In genomic region chr17:68291836-68292688, GRCh38 we compare ENCODE assay signal across 8 cellular contexts. TPM values are rescaled to one million over a fixed set of nuclear protein-coding genes. Genes with fewer than 3 reads are reported as not detected.
DNase-seq lines count a peak whose midpoint lies in the region; ATAC-seq and TF ChIP-seq lines count a peak whose summit lies in the region.

No MANE protein-coding gene starts in this region.

- H2AK5ac ChIP-seq in trophoblast cell (ENCODE audit: low read length): peak overlapping the region; percentile 20

- peak overlapping the region; percentile 87 for H3K4me2 ChIP-seq in trophoblast cell (ENCODE audit: low read length)

- peak overlapping the region; percentile 84 for H2BK12ac ChIP-seq in trophoblast cell (ENCODE audit: low read length)

- H3K27me3 Mint-ChIP-seq in activated naive CD4-positive, alpha-beta T cell treated with anti-CD3 and anti-CD28 coated beads, Interleukin-2, amount 10 ng/mL, durations not matched to agents 7 days and 5 days: peaks cover 24% of the 10 kb centered on the region

- peaks cover 70% of the 10 kb centered on the region for H3K4me1 Mint-ChIP-seq in activated naive CD4-positive, alpha-beta T cell treated with anti-CD3 and anti-CD28 coated beads, Interleukin-2, amount 10 ng/mL, durations not matched to agents 7 days and 5 days

- peaks cover 65% of the 10 kb centered on the region for H3K27me3 ChIP-seq in SJSA1 (replicated peaks)
- H3K27me3 ChIP-seq in cardiac muscle cell: peaks cover 61% of the 10 kb centered on the region
- no peaks in the 10 kb centered on the region for H3K27me3 ChIP-seq in trophoblast cell (ENCODE audit: insufficient read depth, low read length)
- H3K27me3 ChIP-seq in transverse colon: peaks cover 80% of the 10 kb centered on the region

- H2AFZ ChIP-seq in trophoblast cell (ENCODE audit: insufficient read depth, low read length, poor library complexity): peak overlapping the region; percentile 93

- TF ChIP-seq CTCF in cardiac muscle cell (IDR thresholded peaks at IDR 0.05; ENCODE audit: low read depth, low read length): no peak
- TF ChIP-seq CTCF in transverse colon (IDR thresholded peaks at IDR 0.05): no peak

- H3K27ac Mint-ChIP-seq in activated naive CD4-positive, alpha-beta T cell treated with anti-CD3 and anti-CD28 coated beads, Interleukin-2, amount 10 ng/mL, durations not matched to agents 7 days and 5 days: peak overlapping the region; percentile 96

- H3K9me3 Mint-ChIP-seq in activated naive CD4-positive, alpha-beta T cell treated with anti-CD3 and anti-CD28 coated beads, Interleukin-2, amount 10 ng/mL, durations not matched to agents 7 days and 5 days: no peaks in the 10 kb centered on the region

- H3K18ac ChIP-seq in trophoblast cell (ENCODE audit: low read length): peak overlapping the region; percentile 93

- CTCF ChIA-PET in activated naive CD4-positive, alpha-beta T cell treated with anti-CD3 and anti-CD28 coated beads, Interleukin-2, amount 10 ng/mL, durations not matched to agents 7 days and 5 days (lab: Charles Lee): interaction anchor here (0.6 to 3.2 kb wide), 10 partner anchors 12 to 145 kb away, joined by 3 to 14 read pairs (median 4); no protein-coding TSS in a partner anchor

- H3K36me3 Mint-ChIP-seq in activated naive CD4-positive, alpha-beta T cell treated with anti-CD3 and anti-CD28 coated beads, Interleukin-2, amount 10 ng/mL, durations not matched to agents 7 days and 5 days: peaks cover 9% of the 10 kb centered on the region

- H3K79me2 ChIP-seq in trophoblast cell (ENCODE audit: control insufficient read depth, insufficient read depth, low read length, poor library complexity): peaks cover 10% of the 10 kb centered on the region

- in situ Hi-C loops in transverse colon (cut with MboI; ENCODE audit: low pct_ligation_motif_present in 1 of 4, low pct_unique_long_range_greater_than_20kb in 1 of 4, low sequenced_read_pairs in 3 of 4): no loop called here

- peak overlapping the region; percentile 75 for H3K9ac ChIP-seq in trophoblast cell (ENCODE audit: low read length)

- intact Hi-C loops in transverse colon (cut with DNase I; ENCODE audit: low total_unique reads): no loop called here

- no peak overlapping the region for H3K23ac ChIP-seq in trophoblast cell (ENCODE audit: low read length)

- 0 out of 2 replicates have a peak, but pooled peaks have one; percentile 9 for TF ChIP-seq RAD21 in Ishikawa (IDR thresholded peaks at IDR 0.05; ENCODE audit: low read depth)

- H3K4me1 ChIP-seq in SJSA1 (replicated peaks) (peaks cover 20% of the 10 kb centered on the region), cardiac muscle cell (ENCODE audit: low read depth) (no peaks in the 10 kb centered on the region), trophoblast cell (ENCODE audit: control insufficient read depth in 1 of 2, insufficient read depth in 2 of 2, low read length in 2 of 2) (peaks cover 12 to 13% of the 10 kb centered on the region in 2 experiments), transverse colon (peaks cover 0 to 28% (median 23%) of the 10 kb centered on the region in 4 donors)

- H3K36me3 ChIP-seq in SJSA1 (no peaks in the 10 kb centered on the region), cardiac muscle cell (no peaks in the 10 kb centered on the region), trophoblast cell (ENCODE audit: control insufficient read depth in 1 of 2, insufficient read depth in 2 of 2, low read length in 2 of 2) (no peaks in the 10 kb centered on the region), transverse colon (no peaks in the 10 kb centered on the region)

- no peak for TF ChIP-seq EP300 in Ishikawa (IDR thresholded peaks at IDR 0.05; ENCODE audit: borderline replicate concordance)
- no peak for TF ChIP-seq EP300 in transverse colon (IDR thresholded peaks at IDR 0.05; ENCODE audit: low read depth)

- peaks cover 24% of the 10 kb centered on the region for H3K79me1 ChIP-seq in trophoblast cell (ENCODE audit: low read length)

- WGBS in trophoblast cell (ENCODE audit: extremely low coverage, insufficient coverage, insufficient read length): no CpG with 5 or more reads among the region's 76 CpGs
- 1% methylated on average over 36 of the region's 76 CpGs; no CpG with 5 or more reads in 1 of the 2 donors for WGBS in transverse colon (ENCODE audit: low coverage in 1 of 2), 2 donors

- H3K4me3 Mint-ChIP-seq in activated naive CD4-positive, alpha-beta T cell treated with anti-CD3 and anti-CD28 coated beads, Interleukin-2, amount 10 ng/mL, durations not matched to agents 7 days and 5 days: peak overlapping the region; percentile 67

- peak overlapping the region; percentile 49 for H3K4ac ChIP-seq in trophoblast cell (ENCODE audit: low read depth, low read length)

- peak overlapping the region; percentile 81 for H2BK5ac ChIP-seq in trophoblast cell (ENCODE audit: low read depth, low read length, poor library complexity)

- DNase-seq in EL: peak; percentile 85
- DNase-seq in SJSA1 (ENCODE audit: low read depth in 1 of 2, low spot score in 2 of 2): peak; percentile 53 to 61
- peak; percentile 96 for DNase-seq in activated naive CD4-positive, alpha-beta T cell treated with anti-CD3 and anti-CD28 coated beads, Interleukin-2, amount 10 ng/mL, durations not matched to agents 7 days and 5 days
- DNase-seq in cardiac muscle cell (ENCODE audit: low read depth in 1 of 2, low spot score in 1 of 2): peak; percentile 69 to 76
- DNase-seq in trophoblast cell: peak; percentile 83 to 85
- DNase-seq in transverse colon: peak; percentile 84

- H4K8ac ChIP-seq in trophoblast cell (ENCODE audit: low read depth, low read length): peak overlapping the region; percentile 70

- peak overlapping the region; percentile 76 for H3K14ac ChIP-seq in trophoblast cell (ENCODE audit: low read length)

- peak; percentile 58 for ATAC-seq in GM21717 (IDR thresholded peaks at IDR 0.05; ENCODE audit: unreplicated experiment)

- H4K12ac ChIP-seq in trophoblast cell (ENCODE audit: low read depth, low read length): peak overlapping the region; percentile 87

- peak overlapping the region; percentile 85 for H2BK120ac ChIP-seq in trophoblast cell (ENCODE audit: insufficient read depth, low read length, poor library complexity)

- peak; percentile 63 for TF ChIP-seq POLR2A in transverse colon (IDR thresholded peaks at IDR 0.05)

- H3K9me3 ChIP-seq in SJSA1 (replicated peaks) (0 out of 2 replicates have a peak, but pooled peaks cover 4% of the 10 kb centered on the region), cardiac muscle cell (ENCODE audit: low read depth) (no peaks in the 10 kb centered on the region), trophoblast cell (ENCODE audit: insufficient read depth, low read depth, low read length) (no peaks in the 10 kb centered on the region), transverse colon (no peaks in the 10 kb centered on the region)

- H3K4me3 ChIP-seq in SJSA1 (peak overlapping the region; percentile 36), cardiac muscle cell (peak overlapping the region; percentile 83), trophoblast cell (ENCODE audit: low read depth, low read length) (peak overlapping the region; percentile 85), transverse colon (peak overlapping the region; percentile 29 to 57 (median 44))

- no peak overlapping the region for H3K27ac ChIP-seq in SJSA1
- no peak overlapping the region for H3K27ac ChIP-seq in cardiac muscle cell
- peak overlapping the region; percentile 79 for H3K27ac ChIP-seq in trophoblast cell (ENCODE audit: low read depth, low read length)
- H3K27ac ChIP-seq in transverse colon: peak overlapping the region; percentile 71 to 81 (median 75)

- peak overlapping the region; percentile 96 for H4K91ac ChIP-seq in trophoblast cell (ENCODE audit: low read depth, low read length)

TF ChIP-seq in Ishikawa, 13 proteins besides CTCF, POLR2A, EP300 and RAD21 (continues in another document):
- no peak for TF ChIP-seq FOXM1 (IDR thresholded peaks at IDR 0.05; ENCODE audit: borderline replicate concordance, low read depth)
- no peak for TF ChIP-seq TCF12 (IDR thresholded peaks at IDR 0.05; ENCODE audit: low read depth)
- TF ChIP-seq CEBPB (IDR thresholded peaks at IDR 0.05): no peak
- TF ChIP-seq, protein P1, sequence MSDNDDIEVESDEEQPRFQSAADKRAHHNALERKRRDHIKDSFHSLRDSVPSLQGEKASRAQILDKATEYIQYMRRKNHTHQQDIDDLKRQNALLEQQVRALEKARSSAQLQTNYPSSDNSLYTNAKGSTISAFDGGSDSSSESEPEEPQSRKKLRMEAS (IDR thresholded peaks at IDR 0.05): peak; percentile 69
- peak; percentile 11; the same call in 1 of the 2 replicates for TF ChIP-seq EGR1 (IDR thresholded peaks at IDR 0.05)

RNA-seq across cellular contexts. Expression of gene ARSG, which starts 0.8 kb away (rescaled TPM):
- total RNA-seq in SJSA1 (2014; rRNA removed; shearing (Covaris generic)): not detected in 2 replicates
- total RNA-seq in cardiac muscle cell: 10.3 and 15.4 TPM in 2 replicates
- 5.6 and 9.9 TPM in 2 replicates for polyA plus RNA-seq in cardiac muscle cell
- polyA plus RNA-seq in trophoblast cell (2013): 2.8 and 3.0 TPM in 2 replicates
- total RNA-seq in transverse colon: 1 to 10 TPM in 2 of 4 donors, under 1 TPM in 1, not detected in 1; 0.41 to 4.4 (median 1.6) TPM

RNA-seq across cellular contexts. Expression of gene SLC16A6, which starts 1.1 kb away (rescaled TPM):
- total RNA-seq in SJSA1 (2014; rRNA removed; shearing (Covaris generic)): not detected in 2 replicates
- total RNA-seq in cardiac muscle cell (0.15 and 0.35 TPM in 2 replicates), transverse colon (under 1 TPM in 2 of 4 donors, not detected in 2; 0.14 to 0.48 TPM)
- polyA plus RNA-seq in cardiac muscle cell: 0.09 TPM in 1 of 2 replicates, not detected in the other
- 10.7 and 11.1 TPM in 2 replicates for polyA plus RNA-seq in trophoblast cell (2013)

RNA-seq across cellular contexts. Expression of gene AMZ2, which starts 44.2 kb away (rescaled TPM):
- total RNA-seq in SJSA1 (2014; rRNA removed; shearing (Covaris generic)): 148 and 174 TPM in 2 replicates
- total RNA-seq in cardiac muscle cell: 63.1 and 69.2 TPM in 2 replicates
- polyA plus RNA-seq in cardiac muscle cell: 122 and 153 TPM in 2 replicates
- polyA plus RNA-seq in trophoblast cell (2013): 102 and 110 TPM in 2 replicates
- total RNA-seq in transverse colon: 10 to 100 TPM in 3 of 4 donors, not detected in 1; 32.7 to 45.6 (median 32.8) TPM

Comparison
In these comparisons a context has a peak if more than half of its experiments do, and no peak if none do; other contexts are left out.
1. H3K27ac ChIP-seq: peak in trophoblast cell (single experiment) and transverse colon (4 of 4); none in SJSA1 (single experiment) and cardiac muscle cell (single experiment).
2. Peak in every context shown above with its lines, with median percentiles within 50 percentile points of each other: DNase-seq and H3K4me3 ChIP-seq.